Comparison of ENCODE assay signal across 9 cellular contexts in the genomic region with DNA sequence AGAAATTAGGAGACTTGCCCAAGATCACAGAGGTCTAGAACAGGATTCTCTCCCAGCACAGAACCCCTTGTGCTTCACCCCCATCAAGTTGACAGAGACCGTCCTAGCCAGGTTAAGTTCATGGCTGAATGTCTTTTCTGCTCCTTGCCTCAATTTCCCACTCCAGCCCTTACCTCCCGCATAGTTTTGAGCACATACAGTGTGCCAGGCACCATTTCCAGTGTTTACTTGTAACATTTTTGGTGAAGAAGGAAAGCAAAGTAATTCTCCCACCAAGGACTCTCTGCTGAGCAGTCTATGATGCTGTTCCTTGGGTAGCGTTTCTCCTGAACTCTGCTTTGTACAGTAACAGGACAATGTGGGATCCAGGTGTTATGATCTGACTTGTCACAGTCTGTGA. TPM values are rescaled to one million over a fixed set of nuclear protein-coding genes. Genes with fewer than 3 reads are reported as not detected.
DNase-seq lines count a peak whose midpoint lies in the region; ATAC-seq and TF ChIP-seq lines count a peak whose summit lies in the region.
"Had no signal": no experiment of that assay in that cellular context is flagged by ENCODE, and none has a peak within 500 bp of the region (broad histone marks: within the 10 kb centered on the region; RNA-seq: fewer than 3 reads in every experiment).

No MANE protein-coding gene starts in this region.

- H3K9me2 ChIP-seq in Karpas-422 (replicated peaks; ENCODE audit: insufficient read depth, low read length) = no peaks in the 10 kb centered on the region

- H3K79me2 ChIP-seq in ACC112 (ENCODE audit: control insufficient read depth, insufficient read depth, low read length, unreplicated experiment) = peaks cover 16% of the 10 kb centered on the region
- no peaks in the 10 kb centered on the region for H3K79me2 ChIP-seq in Karpas-422 (ENCODE audit: low read length)

- peaks cover 40% of the 10 kb centered on the region for H3K4me1 ChIP-seq in ACC112 (ENCODE audit: control insufficient read depth, insufficient read depth, low read length, unreplicated experiment)
- H3K4me1 ChIP-seq in Karpas-422 (ENCODE audit: low read length) = peaks cover 31% of the 10 kb centered on the region

- ATAC-seq in naive thymus-derived CD8-positive, alpha-beta T cell = no peak
- ATAC-seq in HG03520 (IDR thresholded peaks at IDR 0.05; ENCODE audit: unreplicated experiment) = no peak

- H4K20me1 ChIP-seq in Karpas-422 (ENCODE audit: insufficient read depth, low read depth, low read length) = no peaks in the 10 kb centered on the region

- H3K36me3 ChIP-seq in ACC112 (ENCODE audit: insufficient read depth, low read length) (peaks cover 21% of the 10 kb centered on the region), Karpas-422 (ENCODE audit: insufficient read depth, low read length) (no peaks in the 10 kb centered on the region)

- POLR2A ChIA-PET in naive thymus-derived CD8-positive, alpha-beta T cell (lab: Charles Lee) = interaction anchor here (0.5 to 5.5 kb wide), 4 partner anchors 10 to 153 kb away, joined by 3 to 58 read pairs (median 22); partner anchors contain the start of gene DAD1

- H2AFZ ChIP-seq in ACC112 (ENCODE audit: low read length, unreplicated experiment) (no peak overlapping the region), Karpas-422 (ENCODE audit: low read length) (no peak overlapping the region)

- no peaks in the 10 kb centered on the region for H3K9me3 Mint-ChIP-seq in naive thymus-derived CD8-positive, alpha-beta T cell

- peak overlapping the region; percentile 88 for H3K4me3 ChIP-seq in ACC112 (ENCODE audit: low read depth, low read length)
- H3K4me3 ChIP-seq in Karpas-422 (ENCODE audit: low read length) = peak overlapping the region; percentile 83; the same call in 1 of the 2 replicates
- peak overlapping the region; percentile 54 to 96 (median 83) for H3K4me3 ChIP-seq in dorsolateral prefrontal cortex

- peak overlapping the region; percentile 91 to 99 (median 96) for H3K4me3 Mint-ChIP-seq in naive thymus-derived CD8-positive, alpha-beta T cell

- H3K27me3 ChIP-seq in ACC112 (ENCODE audit: insufficient read depth, low read length) = no peaks in the 10 kb centered on the region
- H3K27me3 ChIP-seq in Karpas-422 (ENCODE audit: low read length) = no peaks in the 10 kb centered on the region
- H3K27me3 ChIP-seq in dorsolateral prefrontal cortex = no peaks in the 10 kb centered on the region

- H3K9ac ChIP-seq in Karpas-422 (ENCODE audit: low read length) = peak overlapping the region; percentile 80

- no peak for TF ChIP-seq CTCF in dorsolateral prefrontal cortex (IDR thresholded peaks at IDR 0.05 in 54 of 56, conservative IDR thresholded peaks at IDR 0.05 in 2 of 56; ENCODE audit: low read depth in 1 of 56, partially characterized antibody in 56 of 56)

- peak overlapping the region in 7 of 10 donors; percentile 21 to 97 (median 96) for H3K27ac Mint-ChIP-seq in naive thymus-derived CD8-positive, alpha-beta T cell

- H3K9me3 ChIP-seq in Karpas-422 (ENCODE audit: low read length) = no peaks in the 10 kb centered on the region

- peaks cover 0 to 28% (median 26%) of the 10 kb centered on the region in 3 donors for H3K36me3 Mint-ChIP-seq in naive thymus-derived CD8-positive, alpha-beta T cell

- DNase-seq in Karpas-422 = no peak
- no peak for DNase-seq in dorsolateral prefrontal cortex
- DNase-seq in naive thymus-derived CD8-positive, alpha-beta T cell = no peak
- DNase-seq in GM19238 (ENCODE audit: insufficient read length, low spot score) = no peak
- no peak for DNase-seq in NCI-H446 (lab: John Stamatoyannopoulos, UW)
- DNase-seq in activated gamma-delta T cell (lab: John Stamatoyannopoulos, UW) = no peak
- DNase-seq: cerebellar nuclear complex had no signal

- H3K27ac ChIP-seq in ACC112 (ENCODE audit: low read depth, low read length) (peak overlapping the region; percentile 59), Karpas-422 (ENCODE audit: low read length) (no peak overlapping the region), dorsolateral prefrontal cortex (peak overlapping the region in 6 of 59 donors; percentile 12 to 95 (median 82))

- peaks cover 18 to 49% (median 40%) of the 10 kb centered on the region in 4 donors for H3K4me1 Mint-ChIP-seq in naive thymus-derived CD8-positive, alpha-beta T cell

- intact Hi-C loops in dorsolateral prefrontal cortex (cut with DNase I) = no loop called here

- no peaks in the 10 kb centered on the region for H3K27me3 Mint-ChIP-seq in naive thymus-derived CD8-positive, alpha-beta T cell

- H3K4me2 ChIP-seq in Karpas-422 (ENCODE audit: low read depth, low read length, poor library complexity, severe bottlenecking) = peak overlapping the region; percentile 95

RNA-seq across cellular contexts. Expression of gene ABHD4, which starts 1.2 kb away (rescaled TPM):
- 3.8 and 6.1 TPM in 2 replicates for total RNA-seq in Karpas-422 (2014; rRNA removed; shearing (Covaris generic); ENCODE audit: low replicate concordance)
- 10 to 100 TPM in 119 of 120 experiments, 1 to 10 TPM in 1; 9.7 to 36.9 (median 19.7) TPM for total RNA-seq in dorsolateral prefrontal cortex
- 10 to 100 TPM; 22.2 to 22.6 TPM for total RNA-seq in naive thymus-derived CD8-positive, alpha-beta T cell
- 10 to 100 TPM in 2 of 3 donors, 1 to 10 TPM in 1; 8.7 to 11.9 (median 11.1) TPM for polyA plus RNA-seq in naive thymus-derived CD8-positive, alpha-beta T cell

RNA-seq across cellular contexts. Expression of gene DAD1, which starts 10.3 kb away (rescaled TPM):
- 163 and 459 TPM in 2 replicates for total RNA-seq in Karpas-422 (2014; rRNA removed; shearing (Covaris generic); ENCODE audit: low replicate concordance)
- total RNA-seq in dorsolateral prefrontal cortex = 100 to 1,000 TPM in 92 of 120 experiments, 10 to 100 TPM in 28; 71.6 to 171 (median 110) TPM
- total RNA-seq in naive thymus-derived CD8-positive, alpha-beta T cell = 100 to 1,000 TPM; 120 to 122 TPM
- polyA plus RNA-seq in naive thymus-derived CD8-positive, alpha-beta T cell = 100 to 1,000 TPM; 610 to 660 (median 642) TPM

RNA-seq across cellular contexts. Expression of gene OR6J1, which starts 44.8 kb away (rescaled TPM):
- not detected in 2 replicates for total RNA-seq in Karpas-422 (2014; rRNA removed; shearing (Covaris generic); ENCODE audit: low replicate concordance)
- total RNA-seq in dorsolateral prefrontal cortex = under 1 TPM in 52 of 120 experiments, not detected in 68; 0.10 to 0.49 (median 0.18) TPM
- total RNA-seq in naive thymus-derived CD8-positive, alpha-beta T cell = not detected
- polyA plus RNA-seq in naive thymus-derived CD8-positive, alpha-beta T cell = not detected
